Comparison of ENCODE assay signal across 12 cellular contexts in genomic region chr2:45173513-45173912, GRCh38.
DNase-seq lines count a peak whose midpoint lies in the region; ATAC-seq and TF ChIP-seq lines count a peak whose summit lies in the region.
"Had no signal": no experiment of that assay in that cellular context is flagged by ENCODE, and none has a peak within 500 bp of the region (broad histone marks: within the 10 kb centered on the region; RNA-seq: fewer than 3 reads in every experiment).

No MANE protein-coding gene starts in this region.

- no peak overlapping the region for H3K27ac ChIP-seq in coronary artery

- TF ChIP-seq CTCF in fibroblast of the aortic adventitia (IDR thresholded peaks at IDR 0.05; ENCODE audit: insufficient read depth, low read length) (peak; percentile 15), coronary artery (IDR thresholded peaks at IDR 0.05) (no peak)

- peak; percentile 37 for ATAC-seq in stimulated activated effector memory CD8-positive, alpha-beta T cell treated with anti-CD3 and anti-CD28 coated beads, Interleukin-12 subunit alpha, Interleukin-12 subunit beta, amount 100 ng/mL, for 72 hours
- no peak for ATAC-seq in HG02759 (IDR thresholded peaks at IDR 0.05; ENCODE audit: unreplicated experiment)
- no peak for ATAC-seq in GM18907 (IDR thresholded peaks at IDR 0.05; ENCODE audit: unreplicated experiment)
- ATAC-seq: left lobe of liver had no signal

- H3K36me3 Mint-ChIP-seq in stimulated activated effector memory CD8-positive, alpha-beta T cell treated with anti-CD3 and anti-CD28 coated beads, Interleukin-12 subunit alpha, Interleukin-12 subunit beta, amount 100 ng/mL, for 72 hours, result no peaks in the 10 kb centered on the region

- DNase-seq in HCEC 1CT, result peak; percentile 98
- peak; percentile 26 for DNase-seq in SK-MEL-5 (ENCODE audit: low read depth, low spot score)
- DNase-seq in fibroblast of the aortic adventitia (ENCODE audit: low read depth), result peak; percentile 98
- no peak for DNase-seq in stimulated activated effector memory CD8-positive, alpha-beta T cell treated with anti-CD3 and anti-CD28 coated beads, Interleukin-12 subunit alpha, Interleukin-12 subunit beta, amount 100 ng/mL, for 72 hours (ENCODE audit: low spot score in 2 of 2)
- DNase-seq in NCI-H345 (lab: John Stamatoyannopoulos, UW), result no peak
- no peak for DNase-seq in coronary artery (ENCODE audit: low spot score)
- DNase-seq: activated B cell treated with CpG ODN at 0.5 μM for 24 hours; activated naive CD4-positive, alpha-beta T cell treated with anti-CD3 and anti-CD28 coated beads for 36 hours; endodermal cell had no signal

- in situ Hi-C loops in SK-MEL-5 (cut with HindIII; ENCODE audit: low pct_unique_long_range_greater_than_20kb, low sequenced_read_pairs), result no loop called here

- no peak overlapping the region for H3K4me3 Mint-ChIP-seq in stimulated activated effector memory CD8-positive, alpha-beta T cell treated with anti-CD3 and anti-CD28 coated beads, Interleukin-12 subunit alpha, Interleukin-12 subunit beta, amount 100 ng/mL, for 72 hours
- H3K4me3 Mint-ChIP-seq: activated B cell treated with CpG ODN at 0.5 μM for 24 hours; activated naive CD4-positive, alpha-beta T cell treated with anti-CD3 and anti-CD28 coated beads for 36 hours; endodermal cell had no signal

- H3K4me3 ChIP-seq in fibroblast of the aortic adventitia (ENCODE audit: low read depth, low read length), result no peak overlapping the region
- no peak overlapping the region for H3K4me3 ChIP-seq in coronary artery

- H3K9me3 Mint-ChIP-seq in stimulated activated effector memory CD8-positive, alpha-beta T cell treated with anti-CD3 and anti-CD28 coated beads, Interleukin-12 subunit alpha, Interleukin-12 subunit beta, amount 100 ng/mL, for 72 hours, result peaks cover 2% of the 10 kb centered on the region
- H3K9me3 Mint-ChIP-seq: activated naive CD4-positive, alpha-beta T cell treated with anti-CD3 and anti-CD28 coated beads for 36 hours; endodermal cell had no signal

- no peaks in the 10 kb centered on the region for H3K4me1 Mint-ChIP-seq in stimulated activated effector memory CD8-positive, alpha-beta T cell treated with anti-CD3 and anti-CD28 coated beads, Interleukin-12 subunit alpha, Interleukin-12 subunit beta, amount 100 ng/mL, for 72 hours

- no peak overlapping the region for H3K27ac Mint-ChIP-seq in stimulated activated effector memory CD8-positive, alpha-beta T cell treated with anti-CD3 and anti-CD28 coated beads, Interleukin-12 subunit alpha, Interleukin-12 subunit beta, amount 100 ng/mL, for 72 hours
- H3K27ac Mint-ChIP-seq: activated B cell treated with CpG ODN at 0.5 μM for 24 hours; activated naive CD4-positive, alpha-beta T cell treated with anti-CD3 and anti-CD28 coated beads for 36 hours; endodermal cell had no signal

Comparison
In these comparisons a context has a peak if more than half of its experiments do, and no peak if none do; other contexts are left out.
1. DNase-seq: peak in HCEC 1CT (single experiment), SK-MEL-5 (single experiment) and fibroblast of the aortic adventitia (single experiment); none in stimulated activated effector memory CD8-positive, alpha-beta T cell treated with anti-CD3 and anti-CD28 coated beads, Interleukin-12 subunit alpha, Interleukin-12 subunit beta, amount 100 ng/mL, for 72 hours (0 of 2), NCI-H345 (single experiment) and coronary artery (single experiment).